In the genomic region with DNA sequence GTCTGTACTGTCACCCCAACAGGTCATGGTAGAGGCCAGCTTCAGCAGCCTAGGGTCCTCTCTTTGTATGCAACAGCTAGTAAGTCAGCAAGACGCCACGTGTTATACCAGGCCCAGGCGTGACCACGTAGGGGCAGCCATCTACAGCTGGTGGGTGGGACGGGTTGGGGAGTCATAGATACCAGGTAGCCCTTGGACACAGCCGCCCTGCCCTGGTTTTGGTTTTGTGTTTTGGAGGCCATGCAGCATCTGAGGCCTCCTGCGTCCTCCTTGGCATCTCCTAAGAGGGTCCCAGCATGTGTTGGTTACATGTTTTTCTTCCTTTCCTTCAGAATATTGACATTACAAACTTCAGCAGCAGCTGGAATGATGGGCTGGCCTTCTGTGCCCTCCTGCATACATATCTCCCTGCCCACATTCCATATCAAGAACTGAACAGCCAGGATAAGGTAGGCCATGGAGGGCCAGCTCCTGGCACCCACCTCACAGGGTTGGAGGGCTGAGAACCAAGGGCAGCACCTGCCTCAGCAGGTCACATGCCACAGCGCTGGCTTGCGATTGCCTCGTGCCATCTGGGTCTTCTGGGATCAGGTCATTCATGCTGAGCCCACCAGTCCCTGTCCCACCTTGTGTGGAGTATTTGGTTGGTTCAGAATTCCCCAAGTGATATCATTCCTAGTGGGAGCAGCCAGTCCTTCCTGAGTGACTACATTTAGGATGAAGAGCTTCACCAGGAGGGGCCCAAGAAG, we compare ENCODE assay signal across 19 cellular contexts. TPM values are rescaled to one million over a fixed set of nuclear protein-coding genes. Genes with fewer than 3 reads are reported as not detected.
A peak's percentile ranks its signal among the peaks of the same experiment; 100 is the strongest.
DNase-seq lines count a peak whose midpoint lies in the region; ATAC-seq and TF ChIP-seq lines count a peak whose summit lies in the region.
"Had no signal": no experiment of that assay in that cellular context is flagged by ENCODE, and none has a peak within 500 bp of the region (broad histone marks: within the 10 kb centered on the region; RNA-seq: fewer than 3 reads in every experiment).

No MANE protein-coding gene starts in this region.

- no peaks in the 10 kb centered on the region for H3K27me3 Mint-ChIP-seq in T-helper 1 cell treated with Interleukin-12 subunit alpha and Interleukin-12 subunit beta and Interleukin-4 antibody, amounts not matched to agents 30 μg/mL and 1 μg/mL, for 36 hours (ENCODE audit: low read depth)
- H3K27me3 Mint-ChIP-seq in activated naive CD8-positive, alpha-beta T cell treated with anti-CD3 and anti-CD28 coated beads, Interleukin-2, amount 10 ng/mL, durations not matched to agents 7 days and 5 days, result no peaks in the 10 kb centered on the region
- H3K27me3 Mint-ChIP-seq: CD8-positive, alpha-beta memory T cell had no signal

- no peak overlapping the region for H2AFZ ChIP-seq in osteoblast (ENCODE audit: low read length)

- no peaks in the 10 kb centered on the region for H3K9me3 Mint-ChIP-seq in T-helper 1 cell treated with Interleukin-12 subunit alpha and Interleukin-12 subunit beta and Interleukin-4 antibody, amounts not matched to agents 30 μg/mL and 1 μg/mL, for 36 hours
- no peaks in the 10 kb centered on the region for H3K9me3 Mint-ChIP-seq in activated naive CD8-positive, alpha-beta T cell treated with anti-CD3 and anti-CD28 coated beads, Interleukin-2, amount 10 ng/mL, durations not matched to agents 7 days and 5 days
- H3K9me3 Mint-ChIP-seq: CD8-positive, alpha-beta memory T cell had no signal

- H3K4me1 ChIP-seq in osteoblast (ENCODE audit: insufficient read depth, low read length) (no peaks in the 10 kb centered on the region), lower lobe of right lung (peaks cover 29% of the 10 kb centered on the region)

- H3K9me3 ChIP-seq in osteoblast (ENCODE audit: low read depth, low read length), result no peaks in the 10 kb centered on the region
- no peaks in the 10 kb centered on the region for H3K9me3 ChIP-seq in lower lobe of right lung

- POLR2A ChIA-PET in activated naive CD8-positive, alpha-beta T cell treated with anti-CD3 and anti-CD28 coated beads, Interleukin-2, amount 10 ng/mL, durations not matched to agents 7 days and 5 days (lab: Charles Lee), result interaction anchor here (1.5 kb wide), 1 partner anchor 16 kb away, joined by 7 read pairs; a partner anchor contains a TSS

- H3K79me2 ChIP-seq in osteoblast (ENCODE audit: insufficient read depth, low read length), result peaks cover 18% of the 10 kb centered on the region

- TF ChIP-seq CTCF in osteoblast (IDR thresholded peaks at IDR 0.05; ENCODE audit: extremely low read depth, low read depth, low read length) (no peak), lower lobe of right lung (IDR thresholded peaks at IDR 0.05) (no peak)

- no peaks in the 10 kb centered on the region for H3K27me3 ChIP-seq in osteoblast (ENCODE audit: insufficient read depth, low read length)
- no peaks in the 10 kb centered on the region for H3K27me3 ChIP-seq in lower lobe of right lung (ENCODE audit: low read depth)

- DNase-seq in T-helper 1 cell (no peak), Right ventricle myocardium superior (peak; percentile 29), Right ventricle myocardium inferior (ENCODE audit: missing footprints) (no peak), osteoblast (ENCODE audit: insufficient read length, low spot score, missing footprints) (peak; percentile 55), lower lobe of right lung (no peak)
- DNase-seq in activated naive CD8-positive, alpha-beta T cell treated with anti-CD3 and anti-CD28 coated beads, Interleukin-2, amount 10 ng/mL, durations not matched to agents 7 days and 5 days, result peak; percentile 23
- DNase-seq: 8988T, GOT3, Karpas-422, MM.1S, NCI-H1092 treated with DMSO at 0.1 percent for 48 hours, NCI-H1694 treated with DMSO at 0.1 percent for 48 hours, NCI-H226, NCI-H524 treated with DMSO at 0.1 percent for 48 hours, SIG-M5 had no signal

- peaks cover 24% of the 10 kb centered on the region for H3K4me1 Mint-ChIP-seq in T-helper 1 cell treated with Interleukin-12 subunit alpha and Interleukin-12 subunit beta and Interleukin-4 antibody, amounts not matched to agents 30 μg/mL and 1 μg/mL, for 36 hours (ENCODE audit: low read depth)
- H3K4me1 Mint-ChIP-seq in activated naive CD8-positive, alpha-beta T cell treated with anti-CD3 and anti-CD28 coated beads, Interleukin-2, amount 10 ng/mL, durations not matched to agents 7 days and 5 days, result peaks cover 38% of the 10 kb centered on the region

- no peaks in the 10 kb centered on the region for H3K36me3 Mint-ChIP-seq in T-helper 1 cell treated with Interleukin-12 subunit alpha and Interleukin-12 subunit beta and Interleukin-4 antibody, amounts not matched to agents 30 μg/mL and 1 μg/mL, for 36 hours (ENCODE audit: low read depth)
- peaks cover 2% of the 10 kb centered on the region for H3K36me3 Mint-ChIP-seq in activated naive CD8-positive, alpha-beta T cell treated with anti-CD3 and anti-CD28 coated beads, Interleukin-2, amount 10 ng/mL, durations not matched to agents 7 days and 5 days

- intact Hi-C loops in Right ventricle myocardium superior (cut with DNase I), result no loop called here
- intact Hi-C loops in Right ventricle myocardium inferior (cut with DNase I), result no loop called here
- intact Hi-C loops in lower lobe of right lung (cut with DNase I), result no loop called here

- H3K36me3 ChIP-seq in osteoblast (ENCODE audit: insufficient read depth, low read length), result peaks cover 44% of the 10 kb centered on the region
- H3K36me3 ChIP-seq in lower lobe of right lung, result peaks cover 68% of the 10 kb centered on the region

- peak overlapping the region; percentile 31 for H3K27ac Mint-ChIP-seq in T-helper 1 cell treated with Interleukin-12 subunit alpha and Interleukin-12 subunit beta and Interleukin-4 antibody, amounts not matched to agents 30 μg/mL and 1 μg/mL, for 36 hours
- no peak overlapping the region for H3K27ac Mint-ChIP-seq in activated naive CD8-positive, alpha-beta T cell treated with anti-CD3 and anti-CD28 coated beads, Interleukin-2, amount 10 ng/mL, durations not matched to agents 7 days and 5 days

- ATAC-seq in Right ventricle myocardium superior (ENCODE audit: poor library complexity) (no peak), Right ventricle myocardium inferior (no peak), HG03108 (IDR thresholded peaks at IDR 0.05; ENCODE audit: unreplicated experiment) (no peak), lower lobe of right lung (no peak)
- ATAC-seq in activated naive CD8-positive, alpha-beta T cell treated with anti-CD3 and anti-CD28 coated beads, Interleukin-2, amount 10 ng/mL, durations not matched to agents 7 days and 5 days (ENCODE audit: low read depth), result no peak
- ATAC-seq: Panc1 had no signal

- H3K4me3 ChIP-seq in osteoblast (ENCODE audit: insufficient read depth, low read length) (no peak overlapping the region), lower lobe of right lung (no peak overlapping the region)

- H3K4me3 Mint-ChIP-seq in T-helper 1 cell treated with Interleukin-12 subunit alpha and Interleukin-12 subunit beta and Interleukin-4 antibody, amounts not matched to agents 30 μg/mL and 1 μg/mL, for 36 hours, result no peak overlapping the region
- no peak overlapping the region for H3K4me3 Mint-ChIP-seq in activated naive CD8-positive, alpha-beta T cell treated with anti-CD3 and anti-CD28 coated beads, Interleukin-2, amount 10 ng/mL, durations not matched to agents 7 days and 5 days

- peaks cover 33% of the 10 kb centered on the region for H4K20me1 ChIP-seq in osteoblast (ENCODE audit: insufficient read depth, low read length)

- no peak overlapping the region for H3K4me2 ChIP-seq in osteoblast (ENCODE audit: insufficient read depth, low read length)

- H3K27ac ChIP-seq in osteoblast (ENCODE audit: low read depth, low read length), result no peak overlapping the region
- H3K27ac ChIP-seq in lower lobe of right lung, result no peak overlapping the region

RNA-seq across cellular contexts. Expression of a gene that starts 16.0 kb away (rescaled TPM):
- total RNA-seq in Right ventricle myocardium superior, result 4.1 TPM
- total RNA-seq in Right ventricle myocardium inferior, result 4.3 TPM
- 10 to 100 TPM; 29.1 to 30.3 TPM for total RNA-seq in activated naive CD8-positive, alpha-beta T cell treated with anti-CD3 and anti-CD28 coated beads, Interleukin-2, amount 10 ng/mL, durations not matched to agents 7 days and 5 days
- total RNA-seq in osteoblast, result 0.72 and 1.2 TPM in 2 replicates
- total RNA-seq in lower lobe of right lung, result 16.0 TPM

Comparison
In these comparisons a context has a peak if more than half of its experiments do, and no peak if none do; other contexts are left out.
1. DNase-seq: peak in Right ventricle myocardium superior (single experiment), activated naive CD8-positive, alpha-beta T cell treated with anti-CD3 and anti-CD28 coated beads, Interleukin-2, amount 10 ng/mL, durations not matched to agents 7 days and 5 days (single experiment) and osteoblast (single experiment); none in T-helper 1 cell (0 of 5), Right ventricle myocardium inferior (single experiment) and lower lobe of right lung (single experiment).